9 cellular contexts compared by ENCODE assay signal in genomic region chr20:36847009-36847709, GRCh38. TPM values are rescaled to one million over a fixed set of nuclear protein-coding genes. Genes with fewer than 3 reads are reported as not detected.
DNase-seq lines count a peak whose midpoint lies in the region; ATAC-seq and TF ChIP-seq lines count a peak whose summit lies in the region.
"Had no signal": no experiment of that assay in that cellular context is flagged by ENCODE, and none has a peak within 500 bp of the region (broad histone marks: within the 10 kb centered on the region; RNA-seq: fewer than 3 reads in every experiment).

No MANE protein-coding gene starts in this region.

- H3K27ac Mint-ChIP-seq in activated naive CD8-positive, alpha-beta T cell treated with anti-CD3 and anti-CD28 coated beads, Interleukin-2, amount 50 U/mL, for 24 hours = no peak overlapping the region

- H3K27ac ChIP-seq in adrenal gland (peak overlapping the region; percentile 48 to 95 (median 82)), heart right ventricle (peak overlapping the region; percentile 74 to 94 (median 84)), psoas muscle (peak overlapping the region; percentile 72)
- H3K27ac ChIP-seq: KMS-11 had no signal

- peaks cover 1% of the 10 kb centered on the region for H3K36me3 Mint-ChIP-seq in activated naive CD8-positive, alpha-beta T cell treated with anti-CD3 and anti-CD28 coated beads, Interleukin-2, amount 50 U/mL, for 24 hours (ENCODE audit: low read depth)

- ATAC-seq in heart right ventricle (peak; percentile 74 to 89 (median 82)), psoas muscle (peak; percentile 67 to 85 (median 78)), HG02642 (IDR thresholded peaks at IDR 0.05; ENCODE audit: poor library complexity, unreplicated experiment) (no peak)
- ATAC-seq in activated naive CD8-positive, alpha-beta T cell treated with anti-CD3 and anti-CD28 coated beads, Interleukin-2, amount 50 U/mL, for 24 hours = no peak

- H3K36me3 ChIP-seq in adrenal gland (replicated peaks in 1 of 2) (no peaks in the 10 kb centered on the region), heart right ventricle (no peaks in the 10 kb centered on the region), psoas muscle (ENCODE audit: insufficient read depth in 1 of 2, low read depth in 1 of 2) (no peaks in the 10 kb centered on the region)

- no peak for TF ChIP-seq CTCF in adrenal gland (IDR thresholded peaks at IDR 0.05)
- no peak for TF ChIP-seq CTCF in heart right ventricle (IDR thresholded peaks at IDR 0.05)
- TF ChIP-seq CTCF in psoas muscle (IDR thresholded peaks at IDR 0.05) = no peak

- peaks cover 3% of the 10 kb centered on the region for H3K9me3 Mint-ChIP-seq in activated naive CD8-positive, alpha-beta T cell treated with anti-CD3 and anti-CD28 coated beads, Interleukin-2, amount 50 U/mL, for 24 hours

- intact Hi-C loops in adrenal gland (cut with DNase I) (no loop called here), heart right ventricle (cut with DNase I) (no loop called here), psoas muscle (cut with DNase I) (no loop called here)

- H3K4me3 ChIP-seq in adrenal gland = no peak overlapping the region
- no peak overlapping the region for H3K4me3 ChIP-seq in heart right ventricle
- no peak overlapping the region for H3K4me3 ChIP-seq in psoas muscle

- H3K4me1 Mint-ChIP-seq in activated naive CD8-positive, alpha-beta T cell treated with anti-CD3 and anti-CD28 coated beads, Interleukin-2, amount 50 U/mL, for 24 hours = peaks cover 29% of the 10 kb centered on the region

- no peak overlapping the region for H3K4me3 Mint-ChIP-seq in activated naive CD8-positive, alpha-beta T cell treated with anti-CD3 and anti-CD28 coated beads, Interleukin-2, amount 50 U/mL, for 24 hours

- TF ChIP-seq POLR2A in adrenal gland (IDR thresholded peaks at IDR 0.05) = peak in 1 of 2 donors; percentile 59

- DNase-seq in Daoy (ENCODE audit: low read depth) = peak; percentile 63
- peak; percentile 82 to 94 (median 91) for DNase-seq in adrenal gland
- peak; percentile 73 to 78 for DNase-seq in heart right ventricle
- peak; percentile 83 to 87 for DNase-seq in psoas muscle
- no peak for DNase-seq in DMS 273 (lab: John Stamatoyannopoulos, UW; ENCODE audit: unreplicated experiment)
- no peak for DNase-seq in DMS79 (lab: John Stamatoyannopoulos, UW)
- no peak for DNase-seq in activated naive CD8-positive, alpha-beta T cell treated with anti-CD3 and anti-CD28 coated beads, Interleukin-2, amount 50 U/mL, for 24 hours

- H3K9me3 ChIP-seq in adrenal gland (replicated peaks in 1 of 3) = no peaks in the 10 kb centered on the region
- H3K9me3 ChIP-seq in heart right ventricle = peaks cover 0 to 6% (median 0%) of the 10 kb centered on the region in 11 donors
- H3K9me3 ChIP-seq in psoas muscle = no peaks in the 10 kb centered on the region

- 57 to 74% (median 58%) methylated on average over 17 to 18 of the region's 18 CpGs for WGBS in adrenal gland, 4 donors
- WGBS in heart right ventricle, 2 donors = 46 to 54% methylated on average over 18 of the region's 18 CpGs
- 59 to 70% (median 60%) methylated on average over 18 of the region's 18 CpGs for WGBS in psoas muscle, 3 donors

- H3K27me3 Mint-ChIP-seq in activated naive CD8-positive, alpha-beta T cell treated with anti-CD3 and anti-CD28 coated beads, Interleukin-2, amount 50 U/mL, for 24 hours = no peaks in the 10 kb centered on the region

- H3K4me1 ChIP-seq in adrenal gland (replicated peaks in 1 of 2) (peaks cover 25 to 85% of the 10 kb centered on the region in 2 donors), heart right ventricle (peaks cover 29 to 99% (median 79%) of the 10 kb centered on the region in 9 donors), psoas muscle (peaks cover 9% of the 10 kb centered on the region)

- H3K27me3 ChIP-seq in adrenal gland (no peaks in the 10 kb centered on the region), heart right ventricle (no peaks in the 10 kb centered on the region), psoas muscle (ENCODE audit: insufficient read depth in 3 of 3, low read length in 2 of 3) (no peaks in the 10 kb centered on the region)

RNA-seq across cellular contexts. Expression of gene TLDC2, which starts 28.8 kb away (rescaled TPM):
- not detected in 2 replicates for total RNA-seq in Daoy (2014; rRNA removed; shearing (Covaris generic))
- total RNA-seq in adrenal gland (under 1 TPM in 1 of 8 donors, not detected in 7; 0.29 TPM), heart right ventricle (not detected), psoas muscle (under 1 TPM in 1 of 4 donors, not detected in 3; 0.15 TPM)
- polyA plus RNA-seq in adrenal gland (under 1 TPM in 2 of 3 donors, not detected in 1; 0.10 to 0.22 TPM), heart right ventricle (under 1 TPM in 1 of 2 donors, not detected in 1; 0.01 TPM), psoas muscle (under 1 TPM in 2 of 3 donors, not detected in 1; 0.04 to 0.05 TPM)

Comparison
In these comparisons a context has a peak if more than half of its experiments do, and no peak if none do; other contexts are left out.
1. DNase-seq: peak in Daoy (single experiment), adrenal gland (7 of 7), heart right ventricle (2 of 2) and psoas muscle (2 of 2); none in DMS 273 (single experiment), DMS79 (single experiment) and activated naive CD8-positive, alpha-beta T cell treated with anti-CD3 and anti-CD28 coated beads, Interleukin-2, amount 50 U/mL, for 24 hours (single experiment).
2. ATAC-seq: peak in heart right ventricle (8 of 8) and psoas muscle (4 of 4); none in activated naive CD8-positive, alpha-beta T cell treated with anti-CD3 and anti-CD28 coated beads, Interleukin-2, amount 50 U/mL, for 24 hours (single experiment) and HG02642 (single experiment).
3. Peak in every context shown above with its lines, with median percentiles within 50 percentile points of each other: H3K27ac ChIP-seq.